8 cellular contexts compared by ENCODE assay signal in the genomic region with DNA sequence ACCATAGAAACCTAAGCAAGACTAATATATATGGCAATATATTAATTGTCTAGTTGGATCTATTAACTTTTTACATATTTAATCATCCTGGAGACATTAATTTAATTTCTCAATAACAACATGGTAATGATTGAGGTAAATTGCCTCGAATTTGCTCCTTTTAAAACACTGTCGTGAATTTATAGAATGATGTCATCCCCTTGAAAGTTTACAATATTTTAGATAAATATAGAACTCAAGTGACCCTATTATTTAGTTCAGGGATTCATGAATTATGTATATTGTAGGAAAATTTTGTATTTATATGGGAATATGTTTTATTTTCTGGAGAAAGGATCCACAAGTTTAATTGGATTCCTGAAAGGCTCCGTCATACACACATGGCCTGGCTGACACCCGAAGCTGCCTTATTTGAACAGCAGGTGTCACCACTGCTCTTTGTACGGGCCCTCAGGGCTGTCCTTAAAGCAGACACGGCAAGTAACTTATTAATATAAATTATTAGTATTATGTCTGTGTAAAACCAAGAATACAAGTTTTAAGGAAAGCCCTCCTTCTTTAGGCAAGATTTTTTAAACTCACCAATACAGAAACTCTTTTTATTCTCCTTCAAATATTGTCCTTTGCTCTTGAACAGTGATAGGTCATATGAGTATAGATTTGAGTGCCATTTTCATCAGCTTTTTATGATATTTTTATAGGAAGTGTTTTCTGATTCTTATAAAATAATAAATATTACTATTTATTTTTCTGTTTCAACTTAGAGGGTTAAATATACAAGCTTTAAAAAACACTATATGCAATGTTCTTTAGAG. TPM values are rescaled to one million over a fixed set of nuclear protein-coding genes. Genes with fewer than 3 reads are reported as not detected.
A peak's percentile ranks its signal among the peaks of the same experiment; 100 is the strongest.
DNase-seq lines count a peak whose midpoint lies in the region; TF ChIP-seq lines count a peak whose summit lies in the region.

No MANE protein-coding gene starts in this region.

- in situ Hi-C loops in HAP-1 (cut with MboI; ENCODE audit: low sequenced_read_pairs): loop anchor here (25.0 kb wide), 1 partner anchor 810 kb away; no protein-coding TSS in a partner anchor

- peaks cover 7% of the 10 kb centered on the region for H3K36me3 Mint-ChIP-seq in activated naive CD4-positive, alpha-beta T cell treated with anti-CD3 and anti-CD28 coated beads, Interleukin-2, amount 10 ng/mL, durations not matched to agents 7 days and 5 days
- H3K36me3 Mint-ChIP-seq in glutamatergic neuron (ENCODE audit: unreplicated experiment) (no peaks in the 10 kb centered on the region), progenitor cell of endocrine pancreas (ENCODE audit: insufficient read depth) (no peaks in the 10 kb centered on the region)

- H3K27ac ChIP-seq in vagina: no peak overlapping the region

- peaks cover 30% of the 10 kb centered on the region for H3K79me2 ChIP-seq in Loucy (ENCODE audit: insufficient read depth, low read length)

- peak; percentile 20 for DNase-seq in GM04503 (ENCODE audit: low read depth)
- peak; percentile 60 to 76 for DNase-seq in HAP-1 (ENCODE audit: low spot score in 2 of 2)
- DNase-seq in SK-N-DZ (ENCODE audit: low spot score): peak; percentile 52
- peak; percentile 80 for DNase-seq in activated naive CD4-positive, alpha-beta T cell treated with anti-CD3 and anti-CD28 coated beads, Interleukin-2, amount 10 ng/mL, durations not matched to agents 7 days and 5 days
- DNase-seq in glutamatergic neuron: peak; percentile 77
- peak; percentile 52 for DNase-seq in progenitor cell of endocrine pancreas (ENCODE audit: low spot score, unreplicated experiment)
- DNase-seq in vagina (ENCODE audit: extremely low spot score in 2 of 2): no peak

- H3K27ac Mint-ChIP-seq in activated naive CD4-positive, alpha-beta T cell treated with anti-CD3 and anti-CD28 coated beads, Interleukin-2, amount 10 ng/mL, durations not matched to agents 7 days and 5 days: no peak overlapping the region
- H3K27ac Mint-ChIP-seq in glutamatergic neuron (ENCODE audit: unreplicated experiment) (no peak overlapping the region), progenitor cell of endocrine pancreas (peak overlapping the region; percentile 71)

- TF ChIP-seq POLR2A in vagina (IDR thresholded peaks at IDR 0.05): no peak

- no peak overlapping the region for H3K4me3 Mint-ChIP-seq in activated naive CD4-positive, alpha-beta T cell treated with anti-CD3 and anti-CD28 coated beads, Interleukin-2, amount 10 ng/mL, durations not matched to agents 7 days and 5 days
- no peak overlapping the region for H3K4me3 Mint-ChIP-seq in glutamatergic neuron (ENCODE audit: unreplicated experiment)
- no peak overlapping the region for H3K4me3 Mint-ChIP-seq in progenitor cell of endocrine pancreas (ENCODE audit: low read depth)

- H3K27me3 ChIP-seq in HAP-1 (ENCODE audit: low read depth) (no peaks in the 10 kb centered on the region), Loucy (ENCODE audit: insufficient read depth, low read length, poor library complexity, severe bottlenecking) (no peaks in the 10 kb centered on the region), vagina (no peaks in the 10 kb centered on the region)

- H3K9me3 ChIP-seq in HAP-1: no peaks in the 10 kb centered on the region
- H3K9me3 ChIP-seq in Loucy (ENCODE audit: insufficient read depth, low read depth, low read length): no peaks in the 10 kb centered on the region
- no peaks in the 10 kb centered on the region for H3K9me3 ChIP-seq in vagina

- CTCF ChIA-PET in activated naive CD4-positive, alpha-beta T cell treated with anti-CD3 and anti-CD28 coated beads, Interleukin-2, amount 10 ng/mL, durations not matched to agents 7 days and 5 days (lab: Charles Lee): interaction anchor here (0.6 to 6.9 kb wide), 14 partner anchors 7 to 465 kb away, joined by 3 to 95 read pairs (median 4); no protein-coding TSS in a partner anchor

- H3K9me3 Mint-ChIP-seq in activated naive CD4-positive, alpha-beta T cell treated with anti-CD3 and anti-CD28 coated beads, Interleukin-2, amount 10 ng/mL, durations not matched to agents 7 days and 5 days: no peaks in the 10 kb centered on the region
- H3K9me3 Mint-ChIP-seq in glutamatergic neuron (ENCODE audit: unreplicated experiment): peaks cover 3% of the 10 kb centered on the region
- H3K9me3 Mint-ChIP-seq in progenitor cell of endocrine pancreas (ENCODE audit: low read depth): no peaks in the 10 kb centered on the region

- peaks cover 28% of the 10 kb centered on the region for H3K4me1 Mint-ChIP-seq in activated naive CD4-positive, alpha-beta T cell treated with anti-CD3 and anti-CD28 coated beads, Interleukin-2, amount 10 ng/mL, durations not matched to agents 7 days and 5 days
- H3K4me1 Mint-ChIP-seq in glutamatergic neuron (ENCODE audit: low read depth, unreplicated experiment): peaks cover 11% of the 10 kb centered on the region
- peaks cover 14% of the 10 kb centered on the region for H3K4me1 Mint-ChIP-seq in progenitor cell of endocrine pancreas (ENCODE audit: low read depth)

- no peaks in the 10 kb centered on the region for H3K9me2 ChIP-seq in Loucy (replicated peaks; ENCODE audit: low read depth, low read length)

- H4K20me1 ChIP-seq in Loucy (ENCODE audit: insufficient read depth, low read length, poor library complexity, severe bottlenecking): peaks cover 26% of the 10 kb centered on the region

- H3K4me1 ChIP-seq in HAP-1 (peaks cover 7% of the 10 kb centered on the region; the same call in 1 of the 2 replicates), Loucy (ENCODE audit: insufficient read depth, low read length, poor library complexity, severe bottlenecking) (peaks cover 26% of the 10 kb centered on the region), vagina (peaks cover 20% of the 10 kb centered on the region)

- TF ChIP-seq CTCF in Loucy (conservative IDR thresholded peaks at IDR 0.05; ENCODE audit: low read length) (peak; percentile 81), glutamatergic neuron (IDR thresholded peaks at IDR 0.05; ENCODE audit: partially characterized antibody, unreplicated experiment) (peak; percentile 41), progenitor cell of endocrine pancreas (IDR thresholded peaks at IDR 0.05; ENCODE audit: unreplicated experiment) (peak; percentile 93), vagina (IDR thresholded peaks at IDR 0.05) (peak; percentile 54 to 76 (median 55))

- H3K36me3 ChIP-seq in HAP-1 (replicated peaks) (peaks cover 8% of the 10 kb centered on the region; the same call in 1 of the 2 replicates), Loucy (ENCODE audit: insufficient read depth, low read length) (0 out of 2 replicates have a peak, but pooled peaks cover under 1% of the 10 kb centered on the region), vagina (peaks cover 0 to 6% of the 10 kb centered on the region in 2 donors)

- H3K4me2 ChIP-seq in Loucy (ENCODE audit: low read depth, low read length, poor library complexity, severe bottlenecking): no peak overlapping the region

- no peaks in the 10 kb centered on the region for H3K27me3 Mint-ChIP-seq in activated naive CD4-positive, alpha-beta T cell treated with anti-CD3 and anti-CD28 coated beads, Interleukin-2, amount 10 ng/mL, durations not matched to agents 7 days and 5 days
- H3K27me3 Mint-ChIP-seq in glutamatergic neuron (ENCODE audit: unreplicated experiment) (peaks cover 6% of the 10 kb centered on the region), progenitor cell of endocrine pancreas (no peaks in the 10 kb centered on the region)

- H3F3A ChIP-seq in Loucy (ENCODE audit: low read depth): no peaks in the 10 kb centered on the region

- peak overlapping the region; percentile 90 for H2AFZ ChIP-seq in Loucy (ENCODE audit: low read length)

- intact Hi-C loops in vagina (cut with DNase I): loop anchor here (5.0 kb wide), 1 partner anchor 225 kb away; no protein-coding TSS in a partner anchor

- H3K9ac ChIP-seq in Loucy (ENCODE audit: low read depth, low read length, poor library complexity, severe bottlenecking): no peak overlapping the region

- no peak overlapping the region for H3K4me3 ChIP-seq in HAP-1
- H3K4me3 ChIP-seq in Loucy (ENCODE audit: low read length, poor library complexity, severe bottlenecking): no peak overlapping the region
- H3K4me3 ChIP-seq in vagina: no peak overlapping the region

RNA-seq across cellular contexts. Expression of gene PLRG1, which starts 1.9 kb away (rescaled TPM):
- 41.2 and 47.3 TPM in 2 replicates for polyA plus RNA-seq in SK-N-DZ (2014; cell fraction: cytosol; rRNA removed)
- 80.0 and 83.0 TPM in 2 replicates for polyA plus RNA-seq in SK-N-DZ (2014; cell fraction: nucleus; rRNA removed)
- total RNA-seq in glutamatergic neuron (ENCODE audit: unreplicated experiment) (79.7 TPM), progenitor cell of endocrine pancreas (96.3 and 102 TPM in 2 replicates), vagina (41.3 TPM)

RNA-seq across cellular contexts. Expression of gene FGB, which starts 10.7 kb away (rescaled TPM):
- polyA plus RNA-seq in SK-N-DZ (2014; cell fraction: cytosol; rRNA removed): not detected in 2 replicates
- polyA plus RNA-seq in SK-N-DZ (2014; cell fraction: nucleus; rRNA removed): not detected in 2 replicates
- not detected for total RNA-seq in glutamatergic neuron (ENCODE audit: unreplicated experiment)
- total RNA-seq in progenitor cell of endocrine pancreas: 37.7 and 63.3 TPM in 2 replicates
- not detected for total RNA-seq in vagina

RNA-seq across cellular contexts. Expression of gene FGA, which starts 38.5 kb away (rescaled TPM):
- polyA plus RNA-seq in SK-N-DZ (2014; cell fraction: cytosol; rRNA removed): not detected in 2 replicates
- not detected in 2 replicates for polyA plus RNA-seq in SK-N-DZ (2014; cell fraction: nucleus; rRNA removed)
- total RNA-seq in glutamatergic neuron (ENCODE audit: unreplicated experiment) (not detected), progenitor cell of endocrine pancreas (13.5 and 18.2 TPM in 2 replicates), vagina (not detected)

Comparison
In these comparisons a context has a peak if more than half of its experiments do, and no peak if none do; other contexts are left out.
1. DNase-seq: peak in GM04503 (single experiment), HAP-1 (2 of 2), SK-N-DZ (single experiment), activated naive CD4-positive, alpha-beta T cell treated with anti-CD3 and anti-CD28 coated beads, Interleukin-2, amount 10 ng/mL, durations not matched to agents 7 days and 5 days (single experiment), glutamatergic neuron (single experiment) and progenitor cell of endocrine pancreas (single experiment); none in vagina (0 of 2).
2. CTCF ChIP-seq: peak in every context shown above with its lines; median percentile 93 in progenitor cell of endocrine pancreas; 81 in Loucy; 55 in vagina; 41 in glutamatergic neuron.
3. RNA of gene FGB, which starts 10.7 kb away (total RNA-seq): 37.7 to 63.3 TPM in progenitor cell of endocrine pancreas; not detected in glutamatergic neuron (single experiment) and not detected in vagina (single experiment); every median in the first group is over 10 times any median in the second.
4. RNA of gene FGA, which starts 38.5 kb away (total RNA-seq): 13.5 to 18.2 TPM in progenitor cell of endocrine pancreas; not detected in glutamatergic neuron (single experiment) and not detected in vagina (single experiment); every median in the first group is over 10 times any median in the second.